Comparison of ENCODE assay signal across 2 cellular contexts in genomic region chr3:155309581-155309980, GRCh38.
TF ChIP-seq lines count a peak whose summit lies in the region.

No MANE protein-coding gene starts in this region.

TF ChIP-seq in WTC11, 78 proteins besides CTCF, POLR2A, EP300 and RAD21:
- TF ChIP-seq GTF2I (CRISPR knock-in tag; conservative IDR thresholded peaks at IDR 0.05), result no peak
- TF ChIP-seq FOXP4 (CRISPR knock-in tag; IDR thresholded peaks at IDR 0.05), result no peak
- no peak for TF ChIP-seq ATF1 (CRISPR knock-in tag; IDR thresholded peaks at IDR 0.05)
- no peak for TF ChIP-seq TEAD4 (CRISPR knock-in tag; IDR thresholded peaks at IDR 0.05)
- no peak for TF ChIP-seq ESRRA (CRISPR knock-in tag; IDR thresholded peaks at IDR 0.05; ENCODE audit: borderline replicate concordance)
- TF ChIP-seq SMAD3 (CRISPR knock-in tag; IDR thresholded peaks at IDR 0.05; ENCODE audit: borderline replicate concordance), result no peak
- no peak for TF ChIP-seq ZNF396 (CRISPR knock-in tag; IDR thresholded peaks at IDR 0.05; ENCODE audit: borderline replicate concordance)
- TF ChIP-seq GRHL2 (CRISPR knock-in tag; IDR thresholded peaks at IDR 0.05; ENCODE audit: insufficient replicate concordance, severe bottlenecking), result no peak
- no peak for TF ChIP-seq SOX15 (CRISPR knock-in tag; IDR thresholded peaks at IDR 0.05)

TF ChIP-seq in H1, 55 proteins besides CTCF, POLR2A, EP300 and RAD21:
- no peak for TF ChIP-seq TAF1 (IDR thresholded peaks at IDR 0.05; ENCODE audit: low read depth, low read length)
- no peak for TF ChIP-seq USF2 (IDR thresholded peaks at IDR 0.05; ENCODE audit: low read length)
- TF ChIP-seq CHD2 (IDR thresholded peaks at IDR 0.05; ENCODE audit: low read length), result no peak
- TF ChIP-seq KDM5A (IDR thresholded peaks at IDR 0.05; ENCODE audit: low read length), result no peak
- TF ChIP-seq POLR2AphosphoS5 (IDR thresholded peaks at IDR 0.05; ENCODE audit: low read depth, low read length), result no peak
- no peak for TF ChIP-seq JUN (IDR thresholded peaks at IDR 0.05; ENCODE audit: low read depth, low read length)
- TF ChIP-seq POU5F1 (IDR thresholded peaks at IDR 0.05; ENCODE audit: low read depth, low read length), result no peak
- no peak for TF ChIP-seq YY1 (IDR thresholded peaks at IDR 0.05; ENCODE audit: low read depth, low read length)
- no peak for TF ChIP-seq BACH1 (IDR thresholded peaks at IDR 0.05; ENCODE audit: low read length)
- no peak for TF ChIP-seq BRCA1 (IDR thresholded peaks at IDR 0.05; ENCODE audit: low read depth, low read length)
- TF ChIP-seq MAFK (IDR thresholded peaks at IDR 0.05; ENCODE audit: low read depth, low read length), result no peak
- TF ChIP-seq RBBP5 (IDR thresholded peaks at IDR 0.05; ENCODE audit: borderline replicate concordance, low read depth, low read length), result no peak
- TF ChIP-seq PHF8 (conservative IDR thresholded peaks at IDR 0.05; ENCODE audit: low read depth, low read length), result no peak
- TF ChIP-seq CHD7 (IDR thresholded peaks at IDR 0.05; ENCODE audit: insufficient replicate concordance, low read length), result no peak
- TF ChIP-seq NANOG (IDR thresholded peaks at IDR 0.05; ENCODE audit: insufficient read depth, low read depth, low read length, poor library complexity, severe bottlenecking), result no peak
